ENCODE assay signal across 33 cellular contexts in the genomic region with DNA sequence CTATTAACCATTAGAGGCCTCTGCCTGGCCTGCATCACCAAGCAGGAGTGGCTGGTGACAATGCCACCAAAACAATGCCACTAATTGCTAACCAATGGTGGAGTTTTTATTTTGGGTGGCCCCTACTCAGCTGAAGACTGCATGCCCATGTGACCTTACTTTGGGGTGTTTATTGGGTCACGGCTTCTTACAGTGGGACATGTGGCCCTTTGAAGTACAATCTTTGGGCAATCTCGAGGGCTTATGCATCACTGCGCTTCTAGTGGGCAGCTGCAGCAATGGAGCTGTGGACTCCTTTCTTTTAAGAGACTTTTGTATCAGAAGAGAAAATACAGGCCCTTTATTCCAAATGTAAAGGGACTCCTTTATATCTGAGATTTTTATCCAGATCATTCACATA.
"Had no signal": no experiment of that assay in that cellular context is flagged by ENCODE, and none has a peak within 500 bp of the region (broad histone marks: within the 10 kb centered on the region; RNA-seq: fewer than 3 reads in every experiment).

No MANE protein-coding gene starts in this region.

- H3K9me3 ChIP-seq: MG63 had no signal

- H3K36me3 ChIP-seq: MG63 had no signal

- H3K27me3 ChIP-seq: MG63 had no signal

- DNase-seq: Karpas-422, Kasumi-1, MG63, MM.1S, MV-4-11, NCI-H1048, NCI-H1092, NCI-H1092 treated with DMSO at 0.1 percent for 48 hours, NCI-H1105, NCI-H1105 treated with DMSO at 0.1 percent for 48 hours, NCI-H1417, NCI-H1417 treated with DMSO at 0.1 percent for 48 hours, NCI-H1436, NCI-H1436 treated with DMSO at 0.1 percent for 48 hours, NCI-H146, NCI-H1694, NCI-H1694 treated with DMSO at 0.1 percent for 48 hours, NCI-H187, NCI-H187 treated with DMSO at 0.1 percent for 48 hours, NCI-H1930, NCI-H2029, NCI-H2029 treated with DMSO at 0.1 percent for 48 hours, NCI-H2081, NCI-H2081 treated with DMSO at 0.1 percent for 48 hours, NCI-H2107, NCI-H2171, NCI-H2227 treated with DMSO at 0.1 percent for 48 hours, NCI-H226, NCI-H345, NCI-H446, NCI-H446 treated with DMSO at 0.1 percent for 48 hours, NCI-H510A, NCI-H510A treated with DMSO at 0.1 percent for 48 hours had no signal

- H3K4me3 ChIP-seq: MG63 had no signal
